Comparison of ENCODE assay signal across 7 cellular contexts in the genomic region with DNA sequence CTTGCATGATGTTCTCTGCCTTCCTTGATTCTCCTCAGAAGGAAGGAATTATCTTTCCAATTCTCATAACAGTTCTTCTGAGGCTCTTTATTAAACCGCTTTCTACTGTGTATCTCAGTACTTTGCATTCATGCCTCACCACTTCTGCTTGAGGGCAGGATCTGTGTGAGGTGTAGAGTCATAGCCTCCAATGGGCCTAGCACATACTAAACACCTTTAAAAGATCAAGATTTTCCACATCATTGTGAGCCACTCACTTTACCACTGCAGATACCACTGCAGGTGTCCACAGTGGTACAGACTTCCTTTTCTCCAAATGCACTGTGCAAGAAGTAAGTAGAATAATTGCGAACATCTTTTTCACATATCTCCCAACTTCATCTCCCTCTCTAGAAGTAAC.
"Had no signal": no experiment of that assay in that cellular context is flagged by ENCODE, and none has a peak within 500 bp of the region (broad histone marks: within the 10 kb centered on the region; RNA-seq: fewer than 3 reads in every experiment).

No MANE protein-coding gene starts in this region.

- H3K4me3 Mint-ChIP-seq: HFFc6, IgD-negative memory B cell had no signal

- H3K4me1 Mint-ChIP-seq: IgD-negative memory B cell had no signal

- H3K36me3 Mint-ChIP-seq: IgD-negative memory B cell had no signal

- H3K27ac Mint-ChIP-seq: HFFc6 had no signal

- DNase-seq: GM23248, GOT3, H7, HFFc6 had no signal

- ATAC-seq: HCT116, HepG2 had no signal
